1 cellular context compared by ENCODE assay signal in the genomic region with DNA sequence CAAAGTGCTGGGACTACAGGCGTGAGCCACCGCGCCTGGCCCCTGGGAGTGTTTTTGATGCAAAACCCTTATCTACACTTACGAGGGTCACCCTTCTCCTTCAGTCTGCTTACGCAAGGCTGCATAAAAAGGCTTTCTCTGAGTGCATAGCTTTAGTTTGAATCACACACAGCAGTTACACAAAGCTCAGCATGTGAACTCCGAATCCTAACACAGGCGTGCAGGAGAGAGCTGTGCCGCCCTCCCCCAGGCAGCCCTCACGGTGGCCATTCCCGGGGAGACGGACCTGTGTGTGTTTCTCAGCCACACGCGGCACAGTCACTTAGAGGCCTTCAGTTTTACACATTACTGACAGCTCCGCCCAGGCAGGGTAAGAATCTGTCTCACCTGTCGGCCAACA.
A peak's percentile ranks its signal among the peaks of the same experiment; 100 is the strongest.
TF ChIP-seq lines count a peak whose summit lies in the region.

No MANE protein-coding gene starts in this region.

TF ChIP-seq in HepG2, 621 proteins besides CTCF, POLR2A, EP300 and RAD21 (continued from another document):
- TF ChIP-seq AFF4 (CRISPR knock-in tag; IDR thresholded peaks at IDR 0.05) (no peak), SALL1 (CRISPR knock-in tag; IDR thresholded peaks at IDR 0.05) (0 out of 2 replicates have a peak, but pooled peaks have one; percentile 13), GABPB1 (CRISPR knock-in tag; IDR thresholded peaks at IDR 0.05) (no peak), ZNF225 (CRISPR knock-in tag; IDR thresholded peaks at IDR 0.05) (no peak), ZBTB33 (CRISPR knock-in tag; IDR thresholded peaks at IDR 0.05) (peak; percentile 37), CEBPG (CRISPR knock-in tag; IDR thresholded peaks at IDR 0.05) (peak; percentile 57)
- TF ChIP-seq, protein P1, sequence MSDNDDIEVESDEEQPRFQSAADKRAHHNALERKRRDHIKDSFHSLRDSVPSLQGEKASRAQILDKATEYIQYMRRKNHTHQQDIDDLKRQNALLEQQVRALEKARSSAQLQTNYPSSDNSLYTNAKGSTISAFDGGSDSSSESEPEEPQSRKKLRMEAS (IDR thresholded peaks at IDR 0.05) = 0 out of 2 replicates have a peak, but pooled peaks have one; percentile 22
